ENCODE assay signal across 8 cellular contexts in the genomic region with DNA sequence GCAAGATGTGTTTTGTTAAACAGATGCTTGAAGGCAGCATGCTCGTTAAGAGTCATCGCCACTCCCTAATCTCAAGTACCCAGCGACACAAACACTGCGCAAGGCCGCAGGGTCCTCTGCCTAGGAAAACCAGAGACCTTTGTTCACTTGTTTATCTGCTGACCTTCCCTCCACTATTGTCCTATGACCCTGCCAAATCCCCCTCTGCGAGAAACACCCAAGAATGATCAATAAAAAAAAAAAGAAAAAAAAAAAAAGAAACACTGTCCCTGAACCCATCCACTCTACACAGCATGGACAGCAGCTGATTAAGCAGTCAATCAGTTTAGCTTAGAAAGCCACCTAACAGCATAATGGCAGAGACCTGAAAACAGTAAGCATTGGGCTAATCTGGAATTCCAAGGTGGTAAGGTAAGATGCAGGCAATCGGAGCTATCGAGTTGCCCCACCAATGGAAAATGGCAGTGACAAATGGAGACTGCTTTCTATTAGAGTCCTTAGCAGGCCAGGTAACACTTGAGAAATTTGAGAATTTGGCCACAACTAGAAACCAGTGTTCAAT.
DNase-seq lines count a peak whose midpoint lies in the region; ATAC-seq and TF ChIP-seq lines count a peak whose summit lies in the region.
"Not testable (repeated sequence)": the region's sequence is repeated elsewhere in the genome, so short reads cannot be mapped to it uniquely, and the experiment has no call there.

No MANE protein-coding gene starts in this region.

- TF ChIP-seq POLR2A in thyroid gland (IDR thresholded peaks at IDR 0.05) = not testable (repeated sequence)

- TF ChIP-seq CTCF in CD4-positive, alpha-beta T cell (IDR thresholded peaks at IDR 0.05); osteoblast (IDR thresholded peaks at IDR 0.05; ENCODE audit: extremely low read depth, low read depth, low read length); thyroid gland (IDR thresholded peaks at IDR 0.05): not testable (repeated sequence)

- H3K4me1 ChIP-seq in SJCRH30 (peaks cover 27% of the 10 kb centered on the region), osteoblast (ENCODE audit: insufficient read depth, low read length) (peaks cover 39% of the 10 kb centered on the region), thyroid gland (peaks cover 7 to 23% of the 10 kb centered on the region in 2 donors)

- not testable (repeated sequence) for H4K20me1 ChIP-seq in osteoblast (ENCODE audit: insufficient read depth, low read length)

- POLR2A ChIA-PET in CD4-positive, alpha-beta T cell (lab: Charles Lee) = not testable (repeated sequence)

- peaks cover 44% of the 10 kb centered on the region for H3K36me3 Mint-ChIP-seq in CD4-positive, alpha-beta T cell (ENCODE audit: low read depth)
- not testable (repeated sequence) for H3K36me3 Mint-ChIP-seq in activated T-helper 17 cell treated with anti-CD3 and anti-CD28 coated beads, Interleukin-2, amount 50 U/mL, for 72 hours (ENCODE audit: low read depth)
- H3K36me3 Mint-ChIP-seq in central memory CD8-positive, alpha-beta T cell (ENCODE audit: insufficient read depth) = peaks cover 14% of the 10 kb centered on the region

- peak overlapping the region; percentile 76 for H3K27ac Mint-ChIP-seq in CD4-positive, alpha-beta T cell
- H3K27ac Mint-ChIP-seq in activated T-helper 17 cell treated with anti-CD3 and anti-CD28 coated beads, Interleukin-2, amount 50 U/mL, for 72 hours = peak overlapping the region; percentile 84
- peak overlapping the region; percentile 97 for H3K27ac Mint-ChIP-seq in central memory CD8-positive, alpha-beta T cell (ENCODE audit: low read depth)

- H3K36me3 ChIP-seq in SJCRH30; osteoblast (ENCODE audit: insufficient read depth, low read length); thyroid gland: not testable (repeated sequence)

- CTCF ChIA-PET in CD4-positive, alpha-beta T cell (lab: Charles Lee) = not testable (repeated sequence)

- ATAC-seq in CD4-positive, alpha-beta T cell (ENCODE audit: poor library complexity); activated T-helper 17 cell treated with anti-CD3 and anti-CD28 coated beads, Interleukin-2, amount 50 U/mL, for 72 hours (replicated peaks); central memory CD8-positive, alpha-beta T cell (replicated peaks; ENCODE audit: extremely low read depth, poor library complexity, severe bottlenecking): not testable (repeated sequence)

- not testable (repeated sequence) for H3K9me3 ChIP-seq in CD4-positive, alpha-beta T cell (ENCODE audit: control insufficient read depth, low read length); SJCRH30 (replicated peaks); osteoblast (ENCODE audit: low read depth, low read length); thyroid gland

- not testable (repeated sequence) for H3K4me3 Mint-ChIP-seq in CD4-positive, alpha-beta T cell; central memory CD8-positive, alpha-beta T cell
- H3K4me3 Mint-ChIP-seq in activated T-helper 17 cell treated with anti-CD3 and anti-CD28 coated beads, Interleukin-2, amount 50 U/mL, for 72 hours = peak overlapping the region; percentile 87

- H3K79me2 ChIP-seq in osteoblast (ENCODE audit: insufficient read depth, low read length) = not testable (repeated sequence)

- H2AFZ ChIP-seq in osteoblast (ENCODE audit: low read length) = not testable (repeated sequence)

- not testable (repeated sequence) for H3K4me3 ChIP-seq in SJCRH30; thyroid gland (replicated peaks in 1 of 3)
- peak overlapping the region; percentile 11 for H3K4me3 ChIP-seq in osteoblast (ENCODE audit: insufficient read depth, low read length)

- peak overlapping the region; percentile 45 for H3K4me2 ChIP-seq in osteoblast (ENCODE audit: insufficient read depth, low read length)

- H3K27me3 Mint-ChIP-seq in CD4-positive, alpha-beta T cell; activated T-helper 17 cell treated with anti-CD3 and anti-CD28 coated beads, Interleukin-2, amount 50 U/mL, for 72 hours; central memory CD8-positive, alpha-beta T cell: not testable (repeated sequence)

- intact Hi-C loops in CD4-positive, alpha-beta T cell (cut with DNase I, micrococcal nuclease) = loop anchor here in 1 of 2 experiments (10.0 kb wide), 1 partner anchor 258 kb away; no protein-coding TSS in a partner anchor
- intact Hi-C loops in thyroid gland (cut with DNase I) = not testable (repeated sequence)

- not testable (repeated sequence) for H3K27ac ChIP-seq in CD4-positive, alpha-beta T cell (ENCODE audit: low read depth, low read length)
- peak overlapping the region; percentile 95 for H3K27ac ChIP-seq in SJCRH30
- H3K27ac ChIP-seq in osteoblast (ENCODE audit: low read depth, low read length) = peak overlapping the region; percentile 46
- H3K27ac ChIP-seq in thyroid gland = peak overlapping the region; percentile 34 to 45 (median 35)

- peaks cover 74% of the 10 kb centered on the region for H3K4me1 Mint-ChIP-seq in CD4-positive, alpha-beta T cell (ENCODE audit: low read depth)
- peaks cover 59% of the 10 kb centered on the region for H3K4me1 Mint-ChIP-seq in activated T-helper 17 cell treated with anti-CD3 and anti-CD28 coated beads, Interleukin-2, amount 50 U/mL, for 72 hours
- H3K4me1 Mint-ChIP-seq in central memory CD8-positive, alpha-beta T cell = peaks cover 65% of the 10 kb centered on the region

- H3K27me3 ChIP-seq in CD4-positive, alpha-beta T cell (ENCODE audit: control insufficient read depth, insufficient read depth, low read length); SJCRH30; osteoblast (ENCODE audit: insufficient read depth, low read length); thyroid gland: not testable (repeated sequence)

- not testable (repeated sequence) for H3K9me3 Mint-ChIP-seq in CD4-positive, alpha-beta T cell; activated T-helper 17 cell treated with anti-CD3 and anti-CD28 coated beads, Interleukin-2, amount 50 U/mL, for 72 hours; central memory CD8-positive, alpha-beta T cell

- not testable (repeated sequence) for DNase-seq in CD4-positive, alpha-beta T cell; central memory CD8-positive, alpha-beta T cell (ENCODE audit: low spot score in 2 of 2); osteoblast (ENCODE audit: insufficient read length, low spot score, missing footprints)
- DNase-seq in M059J (ENCODE audit: low read depth) (peak; percentile 62), SJCRH30 (peak in 1 of 2 experiments; percentile 39), islet precursor cell (peak; percentile 32), thyroid gland (peak; percentile 50 to 61)

- 46 to 51% methylated on average over 8 of the region's 8 CpGs for WGBS in thyroid gland, 2 donors
